Comparison of ENCODE assay signal across 1 cellular context in the genomic region with DNA sequence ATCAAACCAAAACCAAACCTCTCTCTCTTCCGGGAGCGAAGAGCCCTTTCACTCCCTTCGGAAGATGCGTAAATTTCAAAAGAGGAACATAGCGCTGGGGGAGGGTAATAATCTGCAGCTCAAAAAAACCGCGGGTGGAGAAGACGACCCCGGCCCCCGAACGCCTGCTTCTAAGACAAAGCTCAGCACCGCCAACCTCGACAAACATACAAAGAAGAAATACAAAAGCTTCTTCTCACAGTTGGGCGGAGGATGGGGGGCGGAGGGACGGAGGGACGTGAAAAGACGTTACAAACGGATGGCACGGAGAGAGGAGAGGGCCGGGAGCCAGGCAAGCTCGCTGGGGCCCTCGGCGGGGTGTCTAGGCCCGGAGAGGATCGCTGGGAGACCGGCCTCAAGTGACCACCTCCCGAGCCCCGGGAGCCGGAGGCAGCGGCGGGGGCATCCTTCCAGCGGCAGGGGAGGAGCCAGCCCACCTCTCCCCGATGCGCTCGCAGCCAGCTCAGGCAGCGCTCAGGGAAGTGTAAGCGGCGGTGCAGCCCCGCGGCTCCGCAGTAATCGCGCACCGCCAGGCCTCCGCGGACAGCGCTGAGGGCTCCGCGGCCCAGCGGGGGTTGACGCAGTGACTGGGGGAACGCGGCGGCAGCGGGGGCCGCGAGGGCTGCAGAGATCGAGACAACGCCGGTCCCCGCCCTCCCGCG.
A peak's percentile ranks its signal among the peaks of the same experiment; 100 is the strongest.
TF ChIP-seq lines count a peak whose summit lies in the region.

No MANE protein-coding gene starts in this region.

TF ChIP-seq in H1, 55 proteins besides CTCF, POLR2A, EP300 and RAD21:
- TF ChIP-seq TEAD4 (IDR thresholded peaks at IDR 0.05; ENCODE audit: low read depth, low read length) (no peak), BACH1 (IDR thresholded peaks at IDR 0.05; ENCODE audit: low read length) (no peak), CBX8 (IDR thresholded peaks at IDR 0.05; ENCODE audit: borderline replicate concordance, low read depth, low read length) (no peak), TBP (IDR thresholded peaks at IDR 0.05; ENCODE audit: low read depth, low read length) (peak; percentile 19; the same call in 1 of the 2 replicates), SIRT6 (IDR thresholded peaks at IDR 0.05; ENCODE audit: low read length) (no peak), MAFK (IDR thresholded peaks at IDR 0.05; ENCODE audit: low read depth, low read length) (no peak), JUND (IDR thresholded peaks at IDR 0.05; ENCODE audit: low read length) (no peak), ZNF274 (IDR thresholded peaks at IDR 0.05; ENCODE audit: borderline replicate concordance, extremely low read depth, low read length) (no peak), HDAC2 (IDR thresholded peaks at IDR 0.05; ENCODE audit: borderline replicate concordance in 1 of 2, low read depth in 2 of 2, low read length in 2 of 2) (0 out of 4 replicates have a peak, but pooled peaks of 1 of the 2 experiments have one; percentile 3), GABPA (IDR thresholded peaks at IDR 0.05; ENCODE audit: borderline replicate concordance, insufficient read depth, low read length) (no peak), ATF2 (IDR thresholded peaks at IDR 0.05; ENCODE audit: low read length) (no peak), CTBP2 (IDR thresholded peaks at IDR 0.05; ENCODE audit: borderline replicate concordance, insufficient read depth, insufficient read length, low read length) (peak; percentile 35), NANOG (IDR thresholded peaks at IDR 0.05; ENCODE audit: insufficient read depth, low read depth, low read length, poor library complexity, severe bottlenecking) (no peak), ASH2L (IDR thresholded peaks at IDR 0.05; ENCODE audit: low read length) (peak; percentile 73), HDAC6 (IDR thresholded peaks at IDR 0.05; ENCODE audit: low read depth, low read length) (no peak), CBX5 (IDR thresholded peaks at IDR 0.05; ENCODE audit: low read depth, low read length) (no peak), SRF (IDR thresholded peaks at IDR 0.05; ENCODE audit: low read depth, low read length) (no peak), RBBP5 (IDR thresholded peaks at IDR 0.05; ENCODE audit: borderline replicate concordance, low read depth, low read length) (peak; percentile 96), SP1 (IDR thresholded peaks at IDR 0.05; ENCODE audit: low read depth, low read length) (no peak), POLR2AphosphoS5 (IDR thresholded peaks at IDR 0.05; ENCODE audit: low read depth, low read length) (peak; percentile 13; the same call in 1 of the 2 replicates)
- TF ChIP-seq, protein P1, sequence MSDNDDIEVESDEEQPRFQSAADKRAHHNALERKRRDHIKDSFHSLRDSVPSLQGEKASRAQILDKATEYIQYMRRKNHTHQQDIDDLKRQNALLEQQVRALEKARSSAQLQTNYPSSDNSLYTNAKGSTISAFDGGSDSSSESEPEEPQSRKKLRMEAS (IDR thresholded peaks at IDR 0.05), result no peak
